ENCODE assay signal across 24 cellular contexts in the genomic region with DNA sequence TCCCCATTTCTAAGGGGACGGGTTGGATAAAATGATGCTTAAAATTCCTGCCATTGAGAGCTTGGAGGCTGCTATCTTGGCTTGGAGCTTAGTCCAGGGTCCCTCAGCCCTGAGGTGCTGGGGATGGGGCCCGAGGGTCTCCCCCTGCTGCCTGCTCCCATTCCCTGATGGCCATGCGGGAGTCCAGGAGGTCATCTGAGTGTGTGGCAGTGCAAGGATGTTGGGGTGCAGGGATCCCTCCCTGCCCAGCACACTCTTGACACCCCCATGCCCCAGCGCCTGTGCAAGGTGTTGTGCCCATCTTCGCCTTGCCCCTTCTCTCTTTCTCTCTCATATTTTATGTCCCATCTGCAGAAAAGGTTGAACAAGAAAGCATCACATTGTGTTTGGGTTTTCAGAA.
DNase-seq lines count a peak whose midpoint lies in the region; ATAC-seq, FAIRE-seq and TF ChIP-seq lines count a peak whose summit lies in the region.
"Had no signal": no experiment of that assay in that cellular context is flagged by ENCODE, and none has a peak within 500 bp of the region (broad histone marks: within the 10 kb centered on the region; RNA-seq: fewer than 3 reads in every experiment).

No MANE protein-coding gene starts in this region.

- no peaks in the 10 kb centered on the region for H3K36me3 ChIP-seq in BLaER1 treated with 17β-estradiol and CSF1 and Interleukin-3, amounts not matched to agents 10 nM and 100 nM
- no peaks in the 10 kb centered on the region for H3K36me3 ChIP-seq in neural progenitor cell
- H3K36me3 ChIP-seq: HAP-1, left ventricle myocardium inferior, right atrium auricular region, SJSA1, transverse colon had no signal

- H4K20me1 ChIP-seq in BLaER1 treated with 17β-estradiol and CSF1 and Interleukin-3, amounts not matched to agents 10 nM and 100 nM: no peaks in the 10 kb centered on the region
- no peaks in the 10 kb centered on the region for H4K20me1 ChIP-seq in neural progenitor cell (ENCODE audit: low read depth)

- intact Hi-C loops in activated CD4-positive, alpha-beta T cell treated with anti-CD3 and anti-CD28 coated beads for 36 hours (cut with DNase I, micrococcal nuclease): loop anchor here (1.0 to 5.0 kb wide), 5 partner anchors 27 to 101 kb away; no protein-coding TSS in a partner anchor

- no peaks in the 10 kb centered on the region for H3K9me3 ChIP-seq in BLaER1 treated with 17β-estradiol and CSF1 and Interleukin-3, amounts not matched to agents 10 nM and 100 nM (replicated peaks in 1 of 11)
- H3K9me3 ChIP-seq in neural progenitor cell (ENCODE audit: low read depth): no peaks in the 10 kb centered on the region
- H3K9me3 ChIP-seq: HAP-1, left ventricle myocardium inferior, right atrium auricular region, SJSA1, transverse colon had no signal

- H3K4me3 ChIP-seq in BLaER1 treated with 17β-estradiol and CSF1 and Interleukin-3, amounts not matched to agents 10 nM and 100 nM: no peak overlapping the region
- no peak overlapping the region for H3K4me3 ChIP-seq in neural progenitor cell
- H3K4me3 ChIP-seq: HAP-1, left ventricle myocardium inferior, right atrium auricular region, SJSA1, transverse colon had no signal

- H3F3A ChIP-seq in neural progenitor cell (ENCODE audit: low read depth): no peaks in the 10 kb centered on the region

- no peak for ATAC-seq in activated CD4-positive, alpha-beta T cell treated with anti-CD3 and anti-CD28 coated beads for 36 hours
- no peak for ATAC-seq in activated CD8-positive, alpha-beta T cell treated with anti-CD3 and anti-CD28 coated beads, Interleukin-2, amount 10 ng/mL, durations not matched to agents 7 days and 5 days
- ATAC-seq in memory B cell (ENCODE audit: low read depth): no peak
- ATAC-seq in GM19023 (IDR thresholded peaks at IDR 0.05; ENCODE audit: unreplicated experiment): no peak

- H3K79me2 ChIP-seq in neural progenitor cell (ENCODE audit: low read depth): no peaks in the 10 kb centered on the region
- H3K79me2 ChIP-seq: parathyroid adenoma had no signal

- no peaks in the 10 kb centered on the region for H3K27me3 ChIP-seq in BLaER1 treated with 17β-estradiol and CSF1 and Interleukin-3, amounts not matched to agents 10 nM and 100 nM
- peaks cover 9% of the 10 kb centered on the region for H3K27me3 ChIP-seq in neural progenitor cell
- H3K27me3 ChIP-seq: right atrium auricular region had no signal

- H3K27ac ChIP-seq in BLaER1 treated with 17β-estradiol and CSF1 and Interleukin-3, amounts not matched to agents 10 nM and 100 nM: peak overlapping the region in 4 of 11 experiments; percentile 35 to 57 (median 42); a peak in 4 of 22 replicates
- H3K27ac ChIP-seq in neural progenitor cell: no peak overlapping the region
- H3K27ac ChIP-seq: HL-60, left ventricle myocardium inferior, parathyroid adenoma, right atrium auricular region, transverse colon had no signal

- CTCF ChIA-PET in activated CD4-positive, alpha-beta T cell treated with anti-CD3 and anti-CD28 coated beads for 36 hours (lab: Charles Lee): interaction anchor here (0.6 to 9.9 kb wide), 11 partner anchors 9 to 315 kb away, joined by 3 to 120 read pairs (median 6); no protein-coding TSS in a partner anchor
- CTCF ChIA-PET in activated CD8-positive, alpha-beta T cell treated with anti-CD3 and anti-CD28 coated beads, Interleukin-2, amount 10 ng/mL, durations not matched to agents 7 days and 5 days (lab: Charles Lee): interaction anchor here (1.0 to 15.3 kb wide), 11 partner anchors 9 to 173 kb away, joined by 3 to 385 read pairs (median 4); no protein-coding TSS in a partner anchor

- H3K4me3 Mint-ChIP-seq in activated CD4-positive, alpha-beta T cell treated with anti-CD3 and anti-CD28 coated beads for 36 hours: peak overlapping the region; percentile 60
- no peak overlapping the region for H3K4me3 Mint-ChIP-seq in activated CD8-positive, alpha-beta T cell treated with anti-CD3 and anti-CD28 coated beads, Interleukin-2, amount 10 ng/mL, durations not matched to agents 7 days and 5 days
- H3K4me3 Mint-ChIP-seq in memory B cell: peak overlapping the region; percentile 39
- no peak overlapping the region for H3K4me3 Mint-ChIP-seq in neural progenitor cell

- H2AFZ ChIP-seq in neural progenitor cell (replicated peaks): no peak overlapping the region
- H2AFZ ChIP-seq: parathyroid adenoma had no signal

- H3K9ac ChIP-seq in BLaER1 treated with 17β-estradiol and CSF1 and Interleukin-3, amounts not matched to agents 10 nM and 100 nM: peak overlapping the region in 1 of 11 experiments; percentile 7; a peak in 1 of 22 replicates
- no peak overlapping the region for H3K9ac ChIP-seq in neural progenitor cell
- H3K9ac ChIP-seq: parathyroid adenoma had no signal

- H3K27ac Mint-ChIP-seq in activated CD4-positive, alpha-beta T cell treated with anti-CD3 and anti-CD28 coated beads for 36 hours: peak overlapping the region; percentile 99
- H3K27ac Mint-ChIP-seq in activated CD8-positive, alpha-beta T cell treated with anti-CD3 and anti-CD28 coated beads, Interleukin-2, amount 10 ng/mL, durations not matched to agents 7 days and 5 days: peak overlapping the region; percentile 66
- peak overlapping the region; percentile 68 for H3K27ac Mint-ChIP-seq in memory B cell
- no peak overlapping the region for H3K27ac Mint-ChIP-seq in neural progenitor cell

- H3K9me3 Mint-ChIP-seq in activated CD4-positive, alpha-beta T cell treated with anti-CD3 and anti-CD28 coated beads for 36 hours (ENCODE audit: low read depth): no peaks in the 10 kb centered on the region
- no peaks in the 10 kb centered on the region for H3K9me3 Mint-ChIP-seq in activated CD8-positive, alpha-beta T cell treated with anti-CD3 and anti-CD28 coated beads, Interleukin-2, amount 10 ng/mL, durations not matched to agents 7 days and 5 days (ENCODE audit: insufficient read depth)
- H3K9me3 Mint-ChIP-seq in memory B cell (peaks cover 5% of the 10 kb centered on the region), neural progenitor cell (no peaks in the 10 kb centered on the region)

- FAIRE-seq in D721Med (lab: Jason Lieb, UNC): no peak
- FAIRE-seq: astrocyte, RCC 7860 had no signal

- peak overlapping the region in 8 of 11 experiments; percentile 25 to 63 (median 43); a peak in 12 of 22 replicates for H3K4me2 ChIP-seq in BLaER1 treated with 17β-estradiol and CSF1 and Interleukin-3, amounts not matched to agents 10 nM and 100 nM
- H3K4me2 ChIP-seq in neural progenitor cell: no peak overlapping the region

- peaks cover 50 to 92% (median 83%) of the 10 kb centered on the region in 10 experiments for H3K4me1 ChIP-seq in BLaER1 treated with 17β-estradiol and CSF1 and Interleukin-3, amounts not matched to agents 10 nM and 100 nM
- peaks cover 12% of the 10 kb centered on the region for H3K4me1 ChIP-seq in neural progenitor cell
- H3K4me1 ChIP-seq: HAP-1, parathyroid adenoma, right atrium auricular region had no signal

- peaks cover 80% of the 10 kb centered on the region for H3K4me1 Mint-ChIP-seq in activated CD4-positive, alpha-beta T cell treated with anti-CD3 and anti-CD28 coated beads for 36 hours
- peaks cover 55% of the 10 kb centered on the region for H3K4me1 Mint-ChIP-seq in activated CD8-positive, alpha-beta T cell treated with anti-CD3 and anti-CD28 coated beads, Interleukin-2, amount 10 ng/mL, durations not matched to agents 7 days and 5 days (ENCODE audit: low read depth)
- H3K4me1 Mint-ChIP-seq in memory B cell (peaks cover 57% of the 10 kb centered on the region), neural progenitor cell (peaks cover 12% of the 10 kb centered on the region)

- TF ChIP-seq CTCF in D721Med (IDR thresholded peaks at IDR 0.05; ENCODE audit: insufficient read depth, missing control alignments) (no peak), neural progenitor cell (IDR thresholded peaks at IDR 0.05) (no peak)

- POLR2A ChIA-PET in activated CD4-positive, alpha-beta T cell treated with anti-CD3 and anti-CD28 coated beads for 36 hours (lab: Charles Lee): interaction anchor here (0.6 to 2.6 kb wide), 6 partner anchors 10 to 674 kb away, joined by 3 to 13 read pairs (median 4); no protein-coding TSS in a partner anchor
- POLR2A ChIA-PET in activated CD8-positive, alpha-beta T cell treated with anti-CD3 and anti-CD28 coated beads, Interleukin-2, amount 10 ng/mL, durations not matched to agents 7 days and 5 days (lab: Charles Lee): interaction anchor here (0.8 to 1.3 kb wide), 2 partner anchors 87 to 170 kb away, joined by 3 read pairs; no protein-coding TSS in a partner anchor

- DNase-seq in activated CD4-positive, alpha-beta T cell treated with anti-CD3 and anti-CD28 coated beads for 36 hours: no peak
- DNase-seq in activated CD4-positive, alpha-beta T cell treated with anti-CD3 and anti-CD28 coated beads for 1 hour: no peak
- DNase-seq in activated CD8-positive, alpha-beta T cell treated with anti-CD3 and anti-CD28 coated beads, Interleukin-2, amount 10 ng/mL, durations not matched to agents 7 days and 5 days: no peak
- DNase-seq in memory B cell (ENCODE audit: low spot score in 2 of 2) (no peak), D721Med (ENCODE audit: insufficient read length, low spot score) (no peak), neural progenitor cell (ENCODE audit: low spot score) (no peak)
- DNase-seq: central memory CD4-positive, alpha-beta T cell; dermis blood vessel endothelial cell; DMS53; GF-D8; Kasumi-1; left ventricle myocardium inferior; NCI-H1694; NCI-H524 treated with DMSO at 0.1 percent for 48 hours had no signal

- H3K27me3 Mint-ChIP-seq in activated CD4-positive, alpha-beta T cell treated with anti-CD3 and anti-CD28 coated beads for 36 hours: peaks cover 2% of the 10 kb centered on the region
- H3K27me3 Mint-ChIP-seq in activated CD8-positive, alpha-beta T cell treated with anti-CD3 and anti-CD28 coated beads, Interleukin-2, amount 10 ng/mL, durations not matched to agents 7 days and 5 days (ENCODE audit: low read depth): no peaks in the 10 kb centered on the region
- no peaks in the 10 kb centered on the region for H3K27me3 Mint-ChIP-seq in memory B cell
- peaks cover 15% of the 10 kb centered on the region for H3K27me3 Mint-ChIP-seq in neural progenitor cell (ENCODE audit: insufficient read depth, low read depth)

- H3K36me3 Mint-ChIP-seq in activated CD4-positive, alpha-beta T cell treated with anti-CD3 and anti-CD28 coated beads for 36 hours (ENCODE audit: low read depth): no peaks in the 10 kb centered on the region
- no peaks in the 10 kb centered on the region for H3K36me3 Mint-ChIP-seq in activated CD8-positive, alpha-beta T cell treated with anti-CD3 and anti-CD28 coated beads, Interleukin-2, amount 10 ng/mL, durations not matched to agents 7 days and 5 days (ENCODE audit: low read depth)
- no peaks in the 10 kb centered on the region for H3K36me3 Mint-ChIP-seq in memory B cell
- no peaks in the 10 kb centered on the region for H3K36me3 Mint-ChIP-seq in neural progenitor cell

Comparison
In these comparisons a context has a peak if more than half of its experiments do, and no peak if none do; other contexts are left out.
1. H3K4me3 Mint-ChIP-seq: peak in activated CD4-positive, alpha-beta T cell treated with anti-CD3 and anti-CD28 coated beads for 36 hours (single experiment) and memory B cell (single experiment); none in activated CD8-positive, alpha-beta T cell treated with anti-CD3 and anti-CD28 coated beads, Interleukin-2, amount 10 ng/mL, durations not matched to agents 7 days and 5 days (single experiment) and neural progenitor cell (single experiment).